In genomic region chr9:124617477-124618141, GRCh38 we compare ENCODE assay signal across 8 cellular contexts.
DNase-seq lines count a peak whose midpoint lies in the region; ATAC-seq, FAIRE-seq and TF ChIP-seq lines count a peak whose summit lies in the region.

No MANE protein-coding gene starts in this region.

- WGBS in suprapubic skin, result 11% methylated on average over 3 of the region's 3 CpGs

- FAIRE-seq in RCC 7860 (lab: Jason Lieb, UNC), result peak; percentile 78

- no peak for TF ChIP-seq EP300 in suprapubic skin (IDR thresholded peaks at IDR 0.05)

- no peaks in the 10 kb centered on the region for H3K36me3 ChIP-seq in suprapubic skin

- H3K27me3 ChIP-seq in suprapubic skin, result no peaks in the 10 kb centered on the region

- TF ChIP-seq CTCF in fibroblast of villous mesenchyme (IDR thresholded peaks at IDR 0.05; ENCODE audit: insufficient read depth, low read depth, low read length) (peak; percentile 94), suprapubic skin (IDR thresholded peaks at IDR 0.05) (peak; percentile 70 to 77)

- DNase-seq in GDM1 (lab: John Stamatoyannopoulos, UW) (peak; percentile 69), HuH-7.5 (ENCODE audit: low spot score) (peak; percentile 62), RCC 7860 (ENCODE audit: low spot score) (peak; percentile 80), fibroblast of villous mesenchyme (ENCODE audit: low read depth) (peak; percentile 81), non-pigmented ciliary epithelial cell (ENCODE audit: low read depth) (peak; percentile 36), suprapubic skin (ENCODE audit: low spot score in 2 of 2) (peak; percentile 75 to 81)
- peak; percentile 41 to 42 for DNase-seq in activated T-helper 1 cell treated with anti-CD3 and anti-CD28 coated beads, Interleukin-2, amount 50 U/mL, for 16 hours (ENCODE audit: low read depth in 1 of 2, low spot score in 1 of 2)

- H3K4me1 ChIP-seq in suprapubic skin, result peaks cover 14% of the 10 kb centered on the region

- H3K4me3 ChIP-seq in fibroblast of villous mesenchyme (ENCODE audit: low read depth, low read length), result no peak overlapping the region
- no peak overlapping the region for H3K4me3 ChIP-seq in suprapubic skin

- no peak for ATAC-seq in GM21447 (IDR thresholded peaks at IDR 0.05; ENCODE audit: unreplicated experiment)

- no peak overlapping the region for H3K27ac ChIP-seq in suprapubic skin

- H3K9me3 ChIP-seq in suprapubic skin, result no peaks in the 10 kb centered on the region

- no peak for TF ChIP-seq POLR2A in suprapubic skin (IDR thresholded peaks at IDR 0.05)
